ENCODE assay signal across 1 cellular context in genomic region chr11:73876424-73877300, GRCh38.
TF ChIP-seq lines count a peak whose summit lies in the region.

Gene COA4 (minus strand): TSS chr11:73876846. CDS start chr11:73873378, 3,468 bp downstream.
Gene PAAF1 (plus strand): TSS chr11:73876999. CDS start chr11:73877022, 23 bp downstream.

TF ChIP-seq in K562, 482 proteins besides CTCF, POLR2A, EP300 and RAD21 (continued from another document and continues in another):
- peak; percentile 95 for TF ChIP-seq MYC (IDR thresholded peaks at IDR 0.05; ENCODE audit: low read depth, low read length)
- peak; percentile 88; the same call in 1 of the 2 replicates for TF ChIP-seq MYC (CRISPR knock-in tag; IDR thresholded peaks at IDR 0.05; ENCODE audit: borderline replicate concordance, low read depth)
- peak; percentile 61; the same call in 1 of the 2 replicates for TF ChIP-seq ZBTB17 (CRISPR knock-in tag; IDR thresholded peaks at IDR 0.05)
- no peak; the same call in 1 of the 2 replicates for TF ChIP-seq DPF2 (IDR thresholded peaks at IDR 0.05)
- TF ChIP-seq ZNF655 (CRISPR knock-in tag; IDR thresholded peaks at IDR 0.05), result no peak
- peak; percentile 37; the same call in 1 of the 2 replicates for TF ChIP-seq E2F1 (CRISPR knock-in tag; IDR thresholded peaks at IDR 0.05)
- no peak for TF ChIP-seq NELFE (IDR thresholded peaks at IDR 0.05; ENCODE audit: insufficient read depth, insufficient read length)
- 0 out of 4 replicates have a peak, but pooled peaks of 1 of the 2 experiments have one; percentile 11 for TF ChIP-seq ZNF639 (CRISPR knock-in tag; conservative IDR thresholded peaks at IDR 0.05 in 1 of 2, IDR thresholded peaks at IDR 0.05 in 1 of 2)
- no peak for TF ChIP-seq STAT5B (CRISPR knock-in tag; IDR thresholded peaks at IDR 0.05)
- no peak for TF ChIP-seq PTRF (tag; IDR thresholded peaks at IDR 0.05)
- TF ChIP-seq MEF2D (tag; conservative IDR thresholded peaks at IDR 0.05; ENCODE audit: low read depth), result 0 out of 2 replicates have a peak, but pooled peaks have one; percentile 16
- peak; percentile 17; the same call in 1 of the 2 replicates for TF ChIP-seq NBN (IDR thresholded peaks at IDR 0.05; ENCODE audit: low read depth)
- no peak for TF ChIP-seq ARID3A (IDR thresholded peaks at IDR 0.05; ENCODE audit: borderline replicate concordance, low read depth, low read length)
- TF ChIP-seq ZNF431 (CRISPR knock-in tag; IDR thresholded peaks at IDR 0.05), result peak; percentile 68; the same call in 1 of the 2 replicates
- 0 out of 4 replicates have a peak, but pooled peaks of 1 of the 2 experiments have one; percentile 36 for TF ChIP-seq KDM4B (IDR thresholded peaks at IDR 0.05; ENCODE audit: borderline replicate concordance in 2 of 2, low read depth in 1 of 2)
- peak; percentile 85 for TF ChIP-seq TCF7L2 (IDR thresholded peaks at IDR 0.05; ENCODE audit: low read depth, low read length)
- TF ChIP-seq TAF15 (IDR thresholded peaks at IDR 0.05; ENCODE audit: low read depth, low read length), result no peak
- TF ChIP-seq ZNF140 (CRISPR knock-in tag; IDR thresholded peaks at IDR 0.05), result no peak
- TF ChIP-seq HDAC2 (IDR thresholded peaks at IDR 0.05), result peak; percentile 85; the same call in 1 of the 2 replicates
- TF ChIP-seq CHCHD3 (CRISPR knock-in tag; IDR thresholded peaks at IDR 0.05), result no peak
- TF ChIP-seq MYBL2 (IDR thresholded peaks at IDR 0.05; ENCODE audit: low read depth), result no peak
- TF ChIP-seq MYBL2 (CRISPR knock-in tag; IDR thresholded peaks at IDR 0.05; ENCODE audit: borderline replicate concordance), result no peak
- TF ChIP-seq ZNF76 (CRISPR knock-in tag; IDR thresholded peaks at IDR 0.05; ENCODE audit: borderline replicate concordance), result 0 out of 2 replicates have a peak, but pooled peaks have one; percentile 40
- TF ChIP-seq ERF (CRISPR knock-in tag; IDR thresholded peaks at IDR 0.05), result peak; percentile 54; the same call in 1 of the 2 replicates
- peak; percentile 91 for TF ChIP-seq ELF1 (tag; IDR thresholded peaks at IDR 0.05)
- TF ChIP-seq PPARD (CRISPR knock-in tag; IDR thresholded peaks at IDR 0.05), result no peak
- TF ChIP-seq TFE3 (CRISPR knock-in tag; IDR thresholded peaks at IDR 0.05), result no peak
- no peak for TF ChIP-seq ZNF512 (tag; IDR thresholded peaks at IDR 0.05)
- peak; percentile 93 for TF ChIP-seq SUPT5H (IDR thresholded peaks at IDR 0.05)
- no peak for TF ChIP-seq CHD2 (IDR thresholded peaks at IDR 0.05; ENCODE audit: low read depth, low read length)
- no peak for TF ChIP-seq ARNT (IDR thresholded peaks at IDR 0.05)
- TF ChIP-seq KDM5B (IDR thresholded peaks at IDR 0.05; ENCODE audit: insufficient replicate concordance, low read depth, low read length), result peak; percentile 77
- 0 out of 2 replicates have a peak, but pooled peaks have one; percentile 46 for TF ChIP-seq KAT7 (CRISPR knock-in tag; IDR thresholded peaks at IDR 0.05; ENCODE audit: borderline replicate concordance)
- no peak for TF ChIP-seq PHF21A (IDR thresholded peaks at IDR 0.05; ENCODE audit: borderline replicate concordance, low read depth)
- TF ChIP-seq ZNF77 (CRISPR knock-in tag; IDR thresholded peaks at IDR 0.05), result no peak
- TF ChIP-seq RREB1 (CRISPR knock-in tag; IDR thresholded peaks at IDR 0.05), result peak; percentile 75; the same call in 1 of the 2 replicates
- TF ChIP-seq ETV1 (tag; conservative IDR thresholded peaks at IDR 0.05; ENCODE audit: low read depth), result peak; percentile 61
- no peak for TF ChIP-seq ZFPM2 (CRISPR knock-in tag; IDR thresholded peaks at IDR 0.05)
- TF ChIP-seq EP400 (IDR thresholded peaks at IDR 0.05), result peak; percentile 98
- TF ChIP-seq HBP1 (CRISPR knock-in tag; IDR thresholded peaks at IDR 0.05), result no peak
